Comparison of ENCODE assay signal across 8 cellular contexts in the genomic region with DNA sequence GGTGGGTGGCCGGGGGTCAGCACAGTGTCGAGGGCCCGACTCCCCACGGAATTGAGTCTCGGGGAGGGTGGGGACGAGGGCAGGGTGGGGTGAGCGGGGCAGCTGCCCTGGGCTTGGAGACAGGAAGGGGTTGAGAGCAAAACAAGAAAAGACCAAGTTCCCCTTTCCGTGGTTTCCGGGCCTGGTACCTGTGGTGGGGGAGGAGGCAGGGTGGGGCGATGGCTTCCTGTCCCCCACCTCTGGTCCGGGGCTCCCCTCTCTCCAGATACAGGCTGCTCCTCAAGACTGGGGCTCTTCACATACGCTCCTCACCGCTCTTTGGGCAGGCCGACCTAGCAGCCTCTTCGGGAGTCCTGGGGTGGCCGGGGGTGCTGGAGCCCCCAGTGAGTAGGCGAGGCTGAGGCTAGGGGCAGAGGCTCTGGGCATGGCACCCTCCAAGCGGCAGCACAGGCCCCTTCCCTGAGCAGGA. TPM values are rescaled to one million over a fixed set of nuclear protein-coding genes. Genes with fewer than 3 reads are reported as not detected.
DNase-seq lines count a peak whose midpoint lies in the region; ATAC-seq, FAIRE-seq and TF ChIP-seq lines count a peak whose summit lies in the region.

No MANE protein-coding gene starts in this region.

- intact Hi-C loops in K562 (cut with micrococcal nuclease), result no loop called here

- H3K9ac ChIP-seq in K562 (ENCODE audit: insufficient read depth in 1 of 2, low read depth in 2 of 2, low read length in 2 of 2), result peak overlapping the region in 1 of 2 experiments; percentile 87; a peak in 2 of 4 replicates

- no peaks in the 10 kb centered on the region for H4K20me1 ChIP-seq in K562 (replicated peaks; ENCODE audit: control insufficient read depth, insufficient read depth, low read length)

- H3K79me2 ChIP-seq in K562 (ENCODE audit: control insufficient read depth, insufficient read depth, low read length), result no peaks in the 10 kb centered on the region

- H3K36me3 ChIP-seq in K562 (ENCODE audit: control insufficient read depth, insufficient read depth, low read length), result 0 out of 3 replicates have a peak, but pooled peaks cover 3% of the 10 kb centered on the region
- peaks cover 0 to 4% of the 10 kb centered on the region in 2 donors for H3K36me3 ChIP-seq in lung (ENCODE audit: control insufficient read depth in 2 of 2, insufficient read depth in 2 of 2, low read length in 2 of 2)

- no peak for TF ChIP-seq EP300 in K562 (IDR thresholded peaks at IDR 0.05; ENCODE audit: low read length)

- DNase-seq in T-helper 22 cell (ENCODE audit: low read depth) (peak; percentile 76), K562 (ENCODE audit: extremely low read depth in 1 of 4, low spot score in 3 of 4) (peak in 1 of 4 experiments; percentile 10), lung (ENCODE audit: low spot score) (peak; percentile 57), NCI-H1694 treated with DMSO at 0.1 percent for 48 hours (lab: John Stamatoyannopoulos, UW) (no peak)
- peak; percentile 46 to 57 for DNase-seq in stimulated activated CD8-positive, alpha-beta memory T cell treated with anti-CD3 and anti-CD28 coated beads, Interleukin-15, amount 100 ng/mL, for 48 hours (ENCODE audit: low read depth in 2 of 2)

- no peaks in the 10 kb centered on the region for H3K9me1 ChIP-seq in K562 (ENCODE audit: control insufficient read depth, insufficient read depth, low read length)

- no peak for TF ChIP-seq RAD21 in K562 (CRISPR knock-in tag; conservative IDR thresholded peaks at IDR 0.05 in 1 of 2, IDR thresholded peaks at IDR 0.05 in 1 of 2)

- TF ChIP-seq POLR2A in GM18505 (IDR thresholded peaks at IDR 0.05; ENCODE audit: borderline replicate concordance, extremely low read depth, insufficient read depth, insufficient read length) (peak; percentile 92), K562 (conservative IDR thresholded peaks at IDR 0.05) (no peak)

- no TSS peak for BruUV-seq in K562 (replicated peaks; lab: Mats Ljungman, UMichigan)

- H2AFZ ChIP-seq in K562 (ENCODE audit: low read depth, low read length), result peak overlapping the region; percentile 85; the same call in 1 of the 2 replicates

- H3K4me3 ChIP-seq in K562 (peak overlapping the region; percentile 51), lung (peak overlapping the region; percentile 24)

- 23% methylated on average over 14 of the region's 18 CpGs for WGBS in K562 (ENCODE audit: insufficient coverage, low coverage, missing lambda C conversion rate)
- 4 to 11% methylated on average over 15 to 18 of the region's 18 CpGs for WGBS in lung, 2 donors

- POLR2A ChIA-PET in K562 (lab: Yijun Ruan, JAX), result no interaction called here

- in situ Hi-C loops in K562 (cut with MboI), result no loop called here

- H3K4me2 ChIP-seq in K562 (ENCODE audit: insufficient read depth, low read length), result peak overlapping the region; percentile 41

- CTCF ChIA-PET in K562 (lab: Yijun Ruan, JAX; ENCODE audit: low intra/inter-chr PET ratio), result no interaction called here

- H3K27ac ChIP-seq in K562 (ENCODE audit: extremely low read depth, low read depth, low read length) (no peak overlapping the region), lung (ENCODE audit: low read depth in 1 of 2, low read length in 1 of 2) (peak overlapping the region in 1 of 2 donors; percentile 71)

- no peak for TF ChIP-seq CTCF in K562 (IDR thresholded peaks at IDR 0.05 in 2 of 3, conservative IDR thresholded peaks at IDR 0.05 in 1 of 3; ENCODE audit: insufficient read depth in 2 of 3, low read depth in 1 of 3, low read length in 3 of 3)
- no peak for TF ChIP-seq CTCF in lung (IDR thresholded peaks at IDR 0.05; ENCODE audit: control extremely low read depth, extremely low read depth)

- ATAC-seq in GM18505 (IDR thresholded peaks at IDR 0.05; ENCODE audit: unreplicated experiment) (peak; percentile 35), HG03025 (IDR thresholded peaks at IDR 0.05; ENCODE audit: low FRiP score, unreplicated experiment) (peak; percentile 31), K562 (no peak), lung (ENCODE audit: insufficient read depth, low FRiP score) (no peak), HG03520 (IDR thresholded peaks at IDR 0.05; ENCODE audit: unreplicated experiment) (no peak)

- no peak for FAIRE-seq in K562 (lab: Jason Lieb, UNC)

- peaks cover 32 to 58% of the 10 kb centered on the region in 2 experiments for H3K4me1 ChIP-seq in K562 (replicated peaks in 1 of 2; ENCODE audit: control insufficient read depth in 2 of 2, insufficient read depth in 2 of 2, low read length in 2 of 2)
- peaks cover 0 to 6% of the 10 kb centered on the region in 2 donors for H3K4me1 ChIP-seq in lung (ENCODE audit: control insufficient read depth in 2 of 2, insufficient read depth in 2 of 2, low read length in 2 of 2)

- no peaks in the 10 kb centered on the region for H3K27me3 ChIP-seq in K562 (ENCODE audit: control insufficient read depth in 2 of 2, insufficient read depth in 2 of 2, low read length in 2 of 2)
- H3K27me3 ChIP-seq in lung (ENCODE audit: control insufficient read depth, insufficient read depth), result no peaks in the 10 kb centered on the region

- H3K9me3 ChIP-seq in K562 (replicated peaks; ENCODE audit: control insufficient read depth, insufficient read depth, low read depth, low read length) (no peaks in the 10 kb centered on the region), lung (ENCODE audit: control insufficient read depth in 2 of 2, insufficient read depth in 1 of 2, low read length in 1 of 2) (no peaks in the 10 kb centered on the region)

RNA-seq across cellular contexts. Expression of gene CORO1A, which starts 0.6 kb away (rescaled TPM):
- 1.4 and 6.7 TPM in 2 replicates for total RNA-seq in K562 (2011; cell fraction: chromatin; rRNA removed; ENCODE audit: low replicate concordance)
- 4.3 and 5.3 TPM in 2 replicates for total RNA-seq in K562 (2011; cell fraction: nucleolus; rRNA removed)
- 1.7 and 3.4 TPM in 2 replicates for total RNA-seq in K562 (2011; cell fraction: nucleoplasm; rRNA removed)
- total RNA-seq in K562 (2014; rRNA removed) (7.6 and 7.8 TPM in 2 replicates), K562 (2014; rRNA removed; fragmentation: Illumina TruSeq; extraction: Trizol) (1.3 and 2.2 TPM in 2 replicates), K562 (2015; rRNA removed; fragmentation: Illumina TruSeq; extraction: Trizol) (17.4 and 18.5 TPM in 2 replicates), K562 (2021) (17.8 and 21.1 TPM in 2 replicates), lung (100 to 1,000 TPM in 1 of 2 donors, 10 to 100 TPM in 1; 47.7 to 143 TPM)
- polyA plus RNA-seq in K562 (2011; rRNA removed) (6.8 and 23.9 TPM in 2 replicates), K562 (2014; fragmentation: Illumina TruSeq; extraction: Trizol) (8.3 and 14.3 TPM in 2 replicates), K562 (2014; fragmentation: Nextera tagmentation; extraction: Ambion mirVana) (under 1 TPM; 0.22 to 0.31 TPM), K562 (2014; rRNA removed) (19.1 and 23.8 TPM in 2 replicates), lung (100 to 1,000 TPM in 1 of 2 donors, 10 to 100 TPM in 1; 41.8 to 419 TPM)
- 21.5 and 33.0 TPM in 2 replicates for polyA plus RNA-seq in K562 (2011; cell fraction: cytosol; rRNA removed)
- 21.8 and 31.6 TPM in 2 replicates for polyA plus RNA-seq in K562 (2011; cell fraction: nucleus; rRNA removed)
- polyA plus RNA-seq in K562 (2012), result 10.2 and 42.2 TPM in 2 replicates
- polyA minus RNA-seq in K562 (2011; rRNA and poly(A)+ RNA removed), result 3.4 and 4.6 TPM in 2 replicates
- 5.8 and 15.8 TPM in 2 replicates for polyA minus RNA-seq in K562 (2011; cell fraction: cytosol; rRNA and poly(A)+ RNA removed)
- polyA minus RNA-seq in K562 (2011; cell fraction: nucleus; rRNA and poly(A)+ RNA removed), result 2.6 and 7.7 TPM in 2 replicates

RNA-seq across cellular contexts. Expression of gene BOLA2B, which starts 9.5 kb away (rescaled TPM):
- 14.9 TPM in 1 of 2 replicates, not detected in the other for total RNA-seq in K562 (2011; cell fraction: chromatin; rRNA removed; ENCODE audit: low replicate concordance)
- 14.7 and 26.2 TPM in 2 replicates for total RNA-seq in K562 (2011; cell fraction: nucleolus; rRNA removed)
- total RNA-seq in K562 (2011; cell fraction: nucleoplasm; rRNA removed), result 4.7 and 6.4 TPM in 2 replicates
- total RNA-seq in K562 (2014; rRNA removed), result 72.1 and 88.6 TPM in 2 replicates
- total RNA-seq in K562 (2014; rRNA removed; fragmentation: Illumina TruSeq; extraction: Trizol), result 117 and 181 TPM in 2 replicates
- 200 and 209 TPM in 2 replicates for total RNA-seq in K562 (2015; rRNA removed; fragmentation: Illumina TruSeq; extraction: Trizol)
- total RNA-seq in K562 (2021), result 259 and 310 TPM in 2 replicates
- 43.9 and 49.0 TPM in 2 replicates for polyA plus RNA-seq in K562 (2011; rRNA removed)
- polyA plus RNA-seq in K562 (2011; cell fraction: cytosol; rRNA removed), result 390 and 438 TPM in 2 replicates
- 48.2 and 90.1 TPM in 2 replicates for polyA plus RNA-seq in K562 (2011; cell fraction: nucleus; rRNA removed)
- polyA plus RNA-seq in K562 (2012), result 150 and 359 TPM in 2 replicates
- 87.3 and 150 TPM in 2 replicates for polyA plus RNA-seq in K562 (2014; fragmentation: Illumina TruSeq; extraction: Trizol)
- polyA plus RNA-seq in K562 (2014; fragmentation: Nextera tagmentation; extraction: Ambion mirVana), result 100 to 1,000 TPM; 158 to 195 TPM
- polyA plus RNA-seq in K562 (2014; rRNA removed), result 159 and 613 TPM in 2 replicates
- polyA minus RNA-seq in K562 (2011; rRNA and poly(A)+ RNA removed), result 20.9 and 28.1 TPM in 2 replicates
- polyA minus RNA-seq in K562 (2011; cell fraction: cytosol; rRNA and poly(A)+ RNA removed), result 22.7 and 54.4 TPM in 2 replicates
- polyA minus RNA-seq in K562 (2011; cell fraction: nucleus; rRNA and poly(A)+ RNA removed), result 5.9 and 9.0 TPM in 2 replicates
- total RNA-seq in lung, result 100 to 1,000 TPM in 1 of 2 donors, 1 to 10 TPM in 1; 9.8 to 111 TPM
- polyA plus RNA-seq in lung, result 100 to 1,000 TPM; 253 to 320 TPM

RNA-seq across cellular contexts. Expression of gene SLX1A, which starts 9.7 kb away (rescaled TPM):
- 63.6 and 162 TPM in 2 replicates for total RNA-seq in K562 (2011; cell fraction: chromatin; rRNA removed; ENCODE audit: low replicate concordance)
- total RNA-seq in K562 (2011; cell fraction: nucleolus; rRNA removed), result 85.6 and 99.5 TPM in 2 replicates
- total RNA-seq in K562 (2011; cell fraction: nucleoplasm; rRNA removed), result 74.1 and 87.1 TPM in 2 replicates
- 72.3 and 86.5 TPM in 2 replicates for total RNA-seq in K562 (2014; rRNA removed)
- total RNA-seq in K562 (2014; rRNA removed; fragmentation: Illumina TruSeq; extraction: Trizol), result 10.9 and 11.6 TPM in 2 replicates
- 18.4 and 21.0 TPM in 2 replicates for total RNA-seq in K562 (2015; rRNA removed; fragmentation: Illumina TruSeq; extraction: Trizol)
- total RNA-seq in K562 (2021), result 48.1 and 52.5 TPM in 2 replicates
- 6.9 and 13.2 TPM in 2 replicates for polyA plus RNA-seq in K562 (2011; rRNA removed)
- polyA plus RNA-seq in K562 (2011; cell fraction: cytosol; rRNA removed), result 6.0 and 35.1 TPM in 2 replicates
- 35.2 and 63.9 TPM in 2 replicates for polyA plus RNA-seq in K562 (2011; cell fraction: nucleus; rRNA removed)
- 45.1 and 50.2 TPM in 2 replicates for polyA plus RNA-seq in K562 (2012)
- polyA plus RNA-seq in K562 (2014; fragmentation: Illumina TruSeq; extraction: Trizol), result 7.9 and 8.5 TPM in 2 replicates
- polyA plus RNA-seq in K562 (2014; fragmentation: Nextera tagmentation; extraction: Ambion mirVana), result 1 to 10 TPM; 2.3 to 2.5 TPM
- 39.3 and 44.5 TPM in 2 replicates for polyA plus RNA-seq in K562 (2014; rRNA removed)
- polyA minus RNA-seq in K562 (2011; rRNA and poly(A)+ RNA removed), result 4.6 and 6.6 TPM in 2 replicates
- polyA minus RNA-seq in K562 (2011; cell fraction: cytosol; rRNA and poly(A)+ RNA removed), result 18.7 and 23.2 TPM in 2 replicates
- 19.8 and 21.0 TPM in 2 replicates for polyA minus RNA-seq in K562 (2011; cell fraction: nucleus; rRNA and poly(A)+ RNA removed)
- 10 to 100 TPM; 24.0 to 96.0 TPM for total RNA-seq in lung
- 10 to 100 TPM; 63.4 to 86.8 TPM for polyA plus RNA-seq in lung

RNA-seq across cellular contexts. Expression of gene SULT1A3, which starts 15.1 kb away (rescaled TPM):
- 16.6 and 51.4 TPM in 2 replicates for total RNA-seq in K562 (2011; cell fraction: chromatin; rRNA removed; ENCODE audit: low replicate concordance)
- 23.6 and 24.3 TPM in 2 replicates for total RNA-seq in K562 (2011; cell fraction: nucleolus; rRNA removed)
- 9.5 and 13.9 TPM in 2 replicates for total RNA-seq in K562 (2011; cell fraction: nucleoplasm; rRNA removed)
- total RNA-seq in K562 (2014; rRNA removed), result 3.8 and 8.4 TPM in 2 replicates
- total RNA-seq in K562 (2014; rRNA removed; fragmentation: Illumina TruSeq; extraction: Trizol), result 2.4 and 3.9 TPM in 2 replicates
- total RNA-seq in K562 (2015; rRNA removed; fragmentation: Illumina TruSeq; extraction: Trizol), result 7.3 and 8.6 TPM in 2 replicates
- total RNA-seq in K562 (2021), result 4.7 and 10.6 TPM in 2 replicates
- polyA plus RNA-seq in K562 (2011; rRNA removed), result 7.5 and 9.7 TPM in 2 replicates
- 2.3 and 5.7 TPM in 2 replicates for polyA plus RNA-seq in K562 (2011; cell fraction: cytosol; rRNA removed)
- polyA plus RNA-seq in K562 (2011; cell fraction: nucleus; rRNA removed), result 26.4 and 36.6 TPM in 2 replicates
- polyA plus RNA-seq in K562 (2012), result 6.7 and 17.0 TPM in 2 replicates
- polyA plus RNA-seq in K562 (2014; fragmentation: Illumina TruSeq; extraction: Trizol), result 17.8 and 18.0 TPM in 2 replicates
- polyA plus RNA-seq in K562 (2014; fragmentation: Nextera tagmentation; extraction: Ambion mirVana), result 1 to 10 TPM; 5.0 to 7.1 TPM
- polyA plus RNA-seq in K562 (2014; rRNA removed), result 7.7 and 8.3 TPM in 2 replicates
- 1.6 TPM in 2 replicates for polyA minus RNA-seq in K562 (2011; rRNA and poly(A)+ RNA removed)
- 3.5 TPM in 1 of 2 replicates, not detected in the other for polyA minus RNA-seq in K562 (2011; cell fraction: cytosol; rRNA and poly(A)+ RNA removed)
- 5.4 and 7.7 TPM in 2 replicates for polyA minus RNA-seq in K562 (2011; cell fraction: nucleus; rRNA and poly(A)+ RNA removed)
- 10 to 100 TPM; 16.3 to 22.4 TPM for total RNA-seq in lung
- 10 to 100 TPM in 1 of 2 donors, 1 to 10 TPM in 1; 8.3 to 32.8 TPM for polyA plus RNA-seq in lung

Comparison
In these comparisons a context has a peak if more than half of its experiments do, and no peak if none do; other contexts are left out.
1. ATAC-seq: peak in GM18505 (single experiment) and HG03025 (single experiment); none in K562 (single experiment), lung (single experiment) and HG03520 (single experiment).